In the genomic region with DNA sequence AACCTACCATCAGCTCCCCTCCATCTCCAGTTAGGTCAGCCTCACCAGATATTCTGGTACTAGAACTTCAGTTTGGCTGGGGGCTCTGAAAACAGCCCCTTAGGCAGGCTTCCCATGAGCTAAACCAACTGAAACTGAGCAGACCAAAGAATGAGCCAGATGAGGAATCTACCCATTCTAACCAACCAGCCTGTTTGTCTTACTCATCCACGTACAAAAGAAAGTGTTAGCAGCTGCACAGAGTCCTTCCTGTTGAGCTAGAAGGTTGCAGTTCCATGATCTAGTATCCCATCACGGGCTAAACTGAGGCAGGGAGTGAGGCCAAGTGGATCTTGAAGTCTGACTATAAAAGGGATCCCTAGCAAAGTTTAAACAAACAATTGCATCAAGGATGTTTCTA, we compare ENCODE assay signal across 22 cellular contexts. TPM values are rescaled to one million over a fixed set of nuclear protein-coding genes. Genes with fewer than 3 reads are reported as not detected.
DNase-seq lines count a peak whose midpoint lies in the region; ATAC-seq, FAIRE-seq and TF ChIP-seq lines count a peak whose summit lies in the region.
"Had no signal": no experiment of that assay in that cellular context is flagged by ENCODE, and none has a peak within 500 bp of the region (broad histone marks: within the 10 kb centered on the region; RNA-seq: fewer than 3 reads in every experiment).

No MANE protein-coding gene starts in this region.

- DNase-seq in activated naive CD8-positive, alpha-beta T cell treated with anti-CD3 and anti-CD28 coated beads, Interleukin-2, amount 50 U/mL, for 24 hours = no peak
- DNase-seq in activated naive CD8-positive, alpha-beta T cell treated with anti-CD3 and anti-CD28 coated beads for 36 hours = no peak
- peak; percentile 28 for DNase-seq in Karpas-422
- DNase-seq in bronchial epithelial cell (ENCODE audit: low read depth) = no peak
- peak; percentile 14 for DNase-seq in ureter (ENCODE audit: low spot score)
- DNase-seq in retina = no peak
- DNase-seq: CD8-positive, alpha-beta T cell; DND-41; GOT3; KG1; MV-4-11; NCI-H1694 treated with DMSO at 0.1 percent for 48 hours; RPMI8226; SIG-M5 had no signal

- H3K27me3 Mint-ChIP-seq in activated naive CD8-positive, alpha-beta T cell treated with anti-CD3 and anti-CD28 coated beads, Interleukin-2, amount 50 U/mL, for 24 hours = peaks cover 2% of the 10 kb centered on the region
- peaks cover 5% of the 10 kb centered on the region for H3K27me3 Mint-ChIP-seq in activated naive CD8-positive, alpha-beta T cell treated with anti-CD3 and anti-CD28 coated beads for 36 hours

- H3K9me2 ChIP-seq in Karpas-422 (replicated peaks; ENCODE audit: insufficient read depth, low read length) = no peaks in the 10 kb centered on the region

- ATAC-seq in activated naive CD8-positive, alpha-beta T cell treated with anti-CD3 and anti-CD28 coated beads, Interleukin-2, amount 50 U/mL, for 24 hours = peak; percentile 50
- ATAC-seq in GM21447 (IDR thresholded peaks at IDR 0.05; ENCODE audit: unreplicated experiment) = no peak
- no peak for ATAC-seq in HG02798 (IDR thresholded peaks at IDR 0.05; ENCODE audit: poor library complexity, unreplicated experiment)
- ATAC-seq: CD8-positive, alpha-beta T cell; SK-N-SH treated with all-trans-retinoic acid at 6 μM for 48 hours had no signal

- no peak overlapping the region for H3K4me2 ChIP-seq in Karpas-422 (ENCODE audit: low read depth, low read length, poor library complexity, severe bottlenecking)
- H3K4me2 ChIP-seq: BLaER1 treated with 17β-estradiol and CSF1 and Interleukin-3, amounts not matched to agents 10 nM and 100 nM had no signal

- TF ChIP-seq CTCF in bronchial epithelial cell (IDR thresholded peaks at IDR 0.05; ENCODE audit: insufficient read depth, low read length, severe bottlenecking) = no peak

- H3K27me3 ChIP-seq in Karpas-422 (ENCODE audit: low read length) = no peaks in the 10 kb centered on the region
- H3K27me3 ChIP-seq in bronchial epithelial cell (ENCODE audit: control insufficient read depth, insufficient read depth, low read length) = no peaks in the 10 kb centered on the region
- H3K27me3 ChIP-seq: BLaER1 treated with 17β-estradiol and CSF1 and Interleukin-3, amounts not matched to agents 10 nM and 100 nM had no signal

- H3K4me3 Mint-ChIP-seq in activated naive CD8-positive, alpha-beta T cell treated with anti-CD3 and anti-CD28 coated beads, Interleukin-2, amount 50 U/mL, for 24 hours = no peak overlapping the region
- no peak overlapping the region for H3K4me3 Mint-ChIP-seq in activated naive CD8-positive, alpha-beta T cell treated with anti-CD3 and anti-CD28 coated beads for 36 hours
- H3K4me3 Mint-ChIP-seq: CD8-positive, alpha-beta T cell had no signal

- no peak overlapping the region for H3K27ac Mint-ChIP-seq in activated naive CD8-positive, alpha-beta T cell treated with anti-CD3 and anti-CD28 coated beads, Interleukin-2, amount 50 U/mL, for 24 hours
- no peak overlapping the region for H3K27ac Mint-ChIP-seq in activated naive CD8-positive, alpha-beta T cell treated with anti-CD3 and anti-CD28 coated beads for 36 hours
- H3K27ac Mint-ChIP-seq: CD8-positive, alpha-beta T cell had no signal

- H3K4me1 ChIP-seq in Karpas-422 (ENCODE audit: low read length) = no peaks in the 10 kb centered on the region

- no peak overlapping the region for H3K9ac ChIP-seq in Karpas-422 (ENCODE audit: low read length)
- H3K9ac ChIP-seq: BLaER1 treated with 17β-estradiol and CSF1 and Interleukin-3, amounts not matched to agents 10 nM and 100 nM had no signal

- H3K4me1 Mint-ChIP-seq in activated naive CD8-positive, alpha-beta T cell treated with anti-CD3 and anti-CD28 coated beads, Interleukin-2, amount 50 U/mL, for 24 hours = peaks cover 17% of the 10 kb centered on the region
- peaks cover 14% of the 10 kb centered on the region for H3K4me1 Mint-ChIP-seq in activated naive CD8-positive, alpha-beta T cell treated with anti-CD3 and anti-CD28 coated beads for 36 hours

- no peaks in the 10 kb centered on the region for H4K20me1 ChIP-seq in Karpas-422 (ENCODE audit: insufficient read depth, low read depth, low read length)
- H4K20me1 ChIP-seq: BLaER1 treated with 17β-estradiol and CSF1 and Interleukin-3, amounts not matched to agents 10 nM and 100 nM had no signal

- no peaks in the 10 kb centered on the region for H3K9me3 ChIP-seq in Karpas-422 (ENCODE audit: low read length)

- H2AFZ ChIP-seq in Karpas-422 (ENCODE audit: low read length) = no peak overlapping the region

- peak; percentile 68 for FAIRE-seq in bronchial epithelial cell (lab: Jason Lieb, UNC)
- FAIRE-seq: D721Med had no signal

- H3K4me3 ChIP-seq in Karpas-422 (ENCODE audit: low read length) = no peak overlapping the region
- no peak overlapping the region for H3K4me3 ChIP-seq in bronchial epithelial cell (ENCODE audit: low read depth, low read length)
- H3K4me3 ChIP-seq: BLaER1 treated with 17β-estradiol and CSF1 and Interleukin-3, amounts not matched to agents 10 nM and 100 nM had no signal

- H3K27ac ChIP-seq in Karpas-422 (ENCODE audit: low read length) = no peak overlapping the region
- H3K27ac ChIP-seq: BLaER1 treated with 17β-estradiol and CSF1 and Interleukin-3, amounts not matched to agents 10 nM and 100 nM had no signal

- H3K79me2 ChIP-seq in Karpas-422 (ENCODE audit: low read length) = no peaks in the 10 kb centered on the region

- H3K36me3 ChIP-seq in Karpas-422 (ENCODE audit: insufficient read depth, low read length) (no peaks in the 10 kb centered on the region), bronchial epithelial cell (ENCODE audit: control insufficient read depth, insufficient read depth, low read length) (no peaks in the 10 kb centered on the region)
- H3K36me3 ChIP-seq: BLaER1 treated with 17β-estradiol and CSF1 and Interleukin-3, amounts not matched to agents 10 nM and 100 nM had no signal

- no peaks in the 10 kb centered on the region for H3K36me3 Mint-ChIP-seq in activated naive CD8-positive, alpha-beta T cell treated with anti-CD3 and anti-CD28 coated beads, Interleukin-2, amount 50 U/mL, for 24 hours (ENCODE audit: low read depth)
- H3K36me3 Mint-ChIP-seq in activated naive CD8-positive, alpha-beta T cell treated with anti-CD3 and anti-CD28 coated beads for 36 hours = no peaks in the 10 kb centered on the region
- H3K36me3 Mint-ChIP-seq: CD8-positive, alpha-beta T cell had no signal

- no peaks in the 10 kb centered on the region for H3K9me3 Mint-ChIP-seq in activated naive CD8-positive, alpha-beta T cell treated with anti-CD3 and anti-CD28 coated beads, Interleukin-2, amount 50 U/mL, for 24 hours
- H3K9me3 Mint-ChIP-seq in activated naive CD8-positive, alpha-beta T cell treated with anti-CD3 and anti-CD28 coated beads for 36 hours = no peaks in the 10 kb centered on the region
- H3K9me3 Mint-ChIP-seq: CD8-positive, alpha-beta T cell had no signal

RNA-seq across cellular contexts. Expression of a gene that starts 17.5 kb away (rescaled TPM):
- not detected for total RNA-seq in activated naive CD8-positive, alpha-beta T cell treated with anti-CD3 and anti-CD28 coated beads for 36 hours
- total RNA-seq in Karpas-422 (2014; rRNA removed; shearing (Covaris generic); ENCODE audit: low replicate concordance) = 0.11 TPM in 1 of 2 replicates, not detected in the other
- total RNA-seq in bronchial epithelial cell = not detected in 2 replicates
- not detected for total RNA-seq in ureter
- total RNA-seq: CD8-positive, alpha-beta T cell; G401; HT-29 had no signal

RNA-seq across cellular contexts. Expression of a gene that starts 20.0 kb away (rescaled TPM):
- not detected for total RNA-seq in activated naive CD8-positive, alpha-beta T cell treated with anti-CD3 and anti-CD28 coated beads for 36 hours
- not detected in 2 replicates for total RNA-seq in Karpas-422 (2014; rRNA removed; shearing (Covaris generic); ENCODE audit: low replicate concordance)
- total RNA-seq in bronchial epithelial cell (not detected in 2 replicates), ureter (not detected)
- total RNA-seq: CD8-positive, alpha-beta T cell; G401; HT-29; NCI-H460 had no signal

RNA-seq across cellular contexts. Expression of a gene that starts 25.3 kb away (rescaled TPM):
- not detected for total RNA-seq in activated naive CD8-positive, alpha-beta T cell treated with anti-CD3 and anti-CD28 coated beads for 36 hours
- total RNA-seq in Karpas-422 (2014; rRNA removed; shearing (Covaris generic); ENCODE audit: low replicate concordance) = not detected in 2 replicates
- not detected in 2 replicates for total RNA-seq in bronchial epithelial cell
- not detected for total RNA-seq in ureter
- total RNA-seq: CD8-positive, alpha-beta T cell; G401; HT-29; NCI-H460 had no signal

RNA-seq across cellular contexts. Expression of a gene that starts 29.0 kb away (rescaled TPM):
- total RNA-seq in activated naive CD8-positive, alpha-beta T cell treated with anti-CD3 and anti-CD28 coated beads for 36 hours = 10 to 100 TPM; 26.8 to 30.5 TPM
- total RNA-seq in Karpas-422 (2014; rRNA removed; shearing (Covaris generic); ENCODE audit: low replicate concordance) = 11.6 and 12.5 TPM in 2 replicates
- 19.5 and 20.1 TPM in 2 replicates for total RNA-seq in bronchial epithelial cell
- total RNA-seq in ureter = 22.2 TPM

Comparison
In these comparisons a context has a peak if more than half of its experiments do, and no peak if none do; other contexts are left out.
1. DNase-seq: peak in Karpas-422 (single experiment) and ureter (single experiment); none in activated naive CD8-positive, alpha-beta T cell treated with anti-CD3 and anti-CD28 coated beads, Interleukin-2, amount 50 U/mL, for 24 hours (single experiment), activated naive CD8-positive, alpha-beta T cell treated with anti-CD3 and anti-CD28 coated beads for 36 hours (single experiment), bronchial epithelial cell (single experiment) and retina (single experiment).